ENCODE assay signal across 27 cellular contexts in genomic region chr11:111739299-111739698, GRCh38. TPM values are rescaled to one million over a fixed set of nuclear protein-coding genes. Genes with fewer than 3 reads are reported as not detected.
A peak's percentile ranks its signal among the peaks of the same experiment; 100 is the strongest.
DNase-seq lines count a peak whose midpoint lies in the region; ATAC-seq, FAIRE-seq and TF ChIP-seq lines count a peak whose summit lies in the region.
"Had no signal": no experiment of that assay in that cellular context is flagged by ENCODE, and none has a peak within 500 bp of the region (broad histone marks: within the 10 kb centered on the region; RNA-seq: fewer than 3 reads in every experiment).

No MANE protein-coding gene starts in this region.

- H3K27me3 ChIP-seq in ACC112 (ENCODE audit: insufficient read depth, low read length) (no peaks in the 10 kb centered on the region), ascending aorta (no peaks in the 10 kb centered on the region), HepG2 (ENCODE audit: control insufficient read depth in 1 of 2, insufficient read depth in 2 of 2, low read length in 2 of 2) (no peaks in the 10 kb centered on the region), stomach smooth muscle (ENCODE audit: control insufficient read depth in 1 of 2, insufficient read depth in 2 of 2, low read length in 2 of 2) (no peaks in the 10 kb centered on the region), MM.1S (replicated peaks; ENCODE audit: insufficient read depth, low read length) (no peaks in the 10 kb centered on the region)
- H3K27me3 ChIP-seq: left lung had no signal

- FAIRE-seq in HepG2 (lab: Jason Lieb, UNC): no peak
- FAIRE-seq: D721Med, HTR-8/SVneo, urothelium cell line had no signal

- H3K4me3 ChIP-seq in ACC112 (ENCODE audit: low read depth, low read length) (no peak overlapping the region), ascending aorta (no peak overlapping the region), HepG2 (replicated peaks in 1 of 3; ENCODE audit: insufficient read depth in 1 of 3, low read depth in 2 of 3, low read length in 3 of 3) (no peak overlapping the region), stomach smooth muscle (ENCODE audit: low read length in 2 of 2) (no peak overlapping the region), MM.1S (ENCODE audit: low read length) (no peak overlapping the region)
- H3K4me3 ChIP-seq: left lung, prostate gland had no signal

- H3K36me3 ChIP-seq in ACC112 (ENCODE audit: insufficient read depth, low read length) (peaks cover 34% of the 10 kb centered on the region), ascending aorta (peaks cover 16 to 36% of the 10 kb centered on the region in 2 donors), HepG2 (replicated peaks in 1 of 2; ENCODE audit: control insufficient read depth in 1 of 2, insufficient read depth in 2 of 2, low read length in 2 of 2) (peaks cover 4 to 43% of the 10 kb centered on the region in 2 experiments; a peak in 4 of 5 replicates), stomach smooth muscle (ENCODE audit: control insufficient read depth in 2 of 2, insufficient read depth in 2 of 2, low read length in 2 of 2) (peaks cover 26 to 29% of the 10 kb centered on the region in 2 donors), MM.1S (replicated peaks; ENCODE audit: insufficient read depth, low read length) (no peaks in the 10 kb centered on the region; the same call in 1 of the 2 replicates)
- H3K36me3 ChIP-seq: prostate gland had no signal

- TF ChIP-seq EP300 in HepG2 (IDR thresholded peaks at IDR 0.05; ENCODE audit: low read depth in 2 of 2, low read length in 2 of 2): no peak
- TF ChIP-seq EP300 in HepG2 (CRISPR knock-in tag; IDR thresholded peaks at IDR 0.05; ENCODE audit: borderline replicate concordance): no peak

- no peaks in the 10 kb centered on the region for H3K9me3 ChIP-seq in ascending aorta
- no peaks in the 10 kb centered on the region for H3K9me3 ChIP-seq in HepG2 (ENCODE audit: low read length)
- H3K9me3 ChIP-seq in stomach smooth muscle (ENCODE audit: control insufficient read depth in 2 of 2, low read length in 2 of 2): no peaks in the 10 kb centered on the region
- H3K9me3 ChIP-seq in MM.1S (replicated peaks; ENCODE audit: insufficient read depth, low read length): no peaks in the 10 kb centered on the region
- H3K9me3 ChIP-seq: left lung, prostate gland had no signal

- no peaks in the 10 kb centered on the region for H3K9me2 ChIP-seq in MM.1S (replicated peaks; ENCODE audit: insufficient read depth, low read length)

- H3K4me1 ChIP-seq in ACC112 (ENCODE audit: control insufficient read depth, insufficient read depth, low read length, unreplicated experiment) (peaks cover 48% of the 10 kb centered on the region), ascending aorta (peaks cover 19 to 43% of the 10 kb centered on the region in 2 donors), HepG2 (ENCODE audit: insufficient read depth, low read length) (peaks cover 21% of the 10 kb centered on the region), stomach smooth muscle (ENCODE audit: control insufficient read depth, insufficient read depth, low read length) (peaks cover 47% of the 10 kb centered on the region), MM.1S (ENCODE audit: low read length) (no peaks in the 10 kb centered on the region)

- H3K9ac ChIP-seq in HepG2 (ENCODE audit: insufficient read depth, low read depth, low read length): no peak overlapping the region
- no peak overlapping the region for H3K9ac ChIP-seq in stomach smooth muscle (ENCODE audit: low read length in 2 of 2)
- H3K9ac ChIP-seq in MM.1S (ENCODE audit: low read length): no peak overlapping the region

- H2AFZ ChIP-seq in ACC112 (ENCODE audit: low read length, unreplicated experiment): no peak overlapping the region
- H2AFZ ChIP-seq in HepG2 (ENCODE audit: low read length): no peak overlapping the region
- H2AFZ ChIP-seq in MM.1S (ENCODE audit: low read length): no peak overlapping the region

- no peak for DNase-seq in ascending aorta (ENCODE audit: low spot score in 2 of 2)
- no peak for DNase-seq in HepG2 (ENCODE audit: low spot score)
- no peak for DNase-seq in ACHN
- no peak for DNase-seq in GM03348 (ENCODE audit: low spot score)
- DNase-seq in MM.1S: no peak
- DNase-seq in NK-92 treated with Interleukin-12 subunit alpha and Interleukin-12 subunit beta, amount 100 ng/mL, for 24 hours (lab: John Stamatoyannopoulos, UW): no peak
- DNase-seq: activated CD4-positive, CD25-positive, alpha-beta regulatory T cell; activated naive CD4-positive, alpha-beta T cell; AML-193; CD4-positive, CD25-positive, alpha-beta regulatory T cell; effector CD4-positive, alpha-beta T cell; GOT3; KG1; left lung; NCI-H1417; NCI-H2029 treated with DMSO at 0.1 percent for 48 hours; NCI-H526 treated with DMSO at 0.1 percent for 48 hours; stimulated activated CD4-positive, alpha-beta T cell treated with anti-CD3 and anti-CD28 coated beads, Interleukin-4, amount 100 ng/mL, for 24 hours had no signal

- no TSS peak for BruUV-seq in HepG2 (replicated peaks; lab: Mats Ljungman, UMichigan)

- no peaks in the 10 kb centered on the region for H3F3A ChIP-seq in MM.1S (ENCODE audit: insufficient read depth, low read length)

- WGBS in HepG2 (ENCODE audit: low lambda C conversion rate): 91% methylated on average over 2 of the region's 2 CpGs

- H3K79me2 ChIP-seq in ACC112 (ENCODE audit: control insufficient read depth, insufficient read depth, low read length, unreplicated experiment) (peaks cover 8% of the 10 kb centered on the region), HepG2 (ENCODE audit: insufficient read depth, low read length) (no peaks in the 10 kb centered on the region), MM.1S (ENCODE audit: low read length) (no peaks in the 10 kb centered on the region)

- no peak for ATAC-seq in HepG2
- ATAC-seq: left lung, Right ventricle myocardium inferior, SK-N-SH treated with all-trans-retinoic acid at 6 μM for 48 hours had no signal

- intact Hi-C loops in ascending aorta (cut with DNase I) (loop anchor here (10.0 kb wide), 1 partner anchor 414 kb away; no protein-coding TSS in a partner anchor), HepG2 (cut with micrococcal nuclease; ENCODE audit: unreplicated experiment) (no loop called here)

- POLR2A ChIA-PET in HepG2 (lab: Yijun Ruan, JAX): interaction anchor here (1.2 to 1.5 kb wide), 3 partner anchors 25 to 53 kb away, joined by 4 to 12 read pairs (median 6); partner anchors contain the start of gene PPP2R1B

- peak overlapping the region; percentile 16; the same call in 1 of the 2 replicates for H3K27ac ChIP-seq in ACC112 (ENCODE audit: low read depth, low read length)
- H3K27ac ChIP-seq in ascending aorta: peak overlapping the region; percentile 8 to 97
- peak overlapping the region; percentile 59 for H3K27ac ChIP-seq in HepG2 (ENCODE audit: extremely low read length, insufficient read depth, low read length)
- H3K27ac ChIP-seq in stomach smooth muscle (ENCODE audit: low read length): peak overlapping the region; percentile 99
- no peak overlapping the region for H3K27ac ChIP-seq in MM.1S (ENCODE audit: low read length)
- H3K27ac ChIP-seq: epithelial cell of prostate, left lung had no signal

- in situ Hi-C loops in HepG2 (cut with HindIII; ENCODE audit: extremely low pct_ligation_motif_present, low pct_unique_long_range_greater_than_20kb) (no loop called here), ACHN (cut with HindIII; ENCODE audit: low pct_ligation_motif_present, low pct_unique_long_range_greater_than_20kb, low sequenced_read_pairs) (no loop called here)

- no peak for TF ChIP-seq RAD21 in HepG2 (CRISPR knock-in tag; IDR thresholded peaks at IDR 0.05)

- TF ChIP-seq CTCF in ascending aorta (IDR thresholded peaks at IDR 0.05) (no peak), HepG2 (CRISPR knock-in tag; IDR thresholded peaks at IDR 0.05) (no peak), MM.1S (IDR thresholded peaks at IDR 0.05; ENCODE audit: low read length) (no peak)

- CTCF ChIA-PET in HepG2 (lab: Yijun Ruan, JAX; ENCODE audit: low intra/inter-chr PET ratio, low total read pairs): no interaction called here

- H3K4me2 ChIP-seq in HepG2 (ENCODE audit: low read depth, low read length) (no peak overlapping the region), MM.1S (ENCODE audit: low read depth, low read length) (no peak overlapping the region)

- no peak for TF ChIP-seq POLR2A in HepG2 (IDR thresholded peaks at IDR 0.05; ENCODE audit: insufficient read depth in 1 of 2, low read depth in 2 of 2, low read length in 2 of 2)

- H4K20me1 ChIP-seq in HepG2 (ENCODE audit: insufficient read depth, low read length) (no peaks in the 10 kb centered on the region), MM.1S (ENCODE audit: insufficient read depth, low read length) (no peaks in the 10 kb centered on the region)

TF ChIP-seq in HepG2, 621 proteins besides CTCF, POLR2A, EP300 and RAD21:
- no peak for TF ChIP-seq HNRNPK (IDR thresholded peaks at IDR 0.05; ENCODE audit: low read depth, low read length, poor library complexity, severe bottlenecking)
- TF ChIP-seq ZKSCAN1 (IDR thresholded peaks at IDR 0.05; ENCODE audit: low read length): no peak
- no peak for TF ChIP-seq SIX1 (CRISPR knock-in tag; IDR thresholded peaks at IDR 0.05; ENCODE audit: borderline replicate concordance)

RNA-seq across cellular contexts. Expression of gene PPP2R1B, which starts 26.9 kb away (rescaled TPM):
- 7.7 TPM for total RNA-seq in ascending aorta
- total RNA-seq in HepG2 (2016; rRNA removed; fragmentation: Illumina TruSeq; extraction: Trizol): 56.8 and 93.9 TPM in 2 replicates
- total RNA-seq in HepG2 (2016; cell fraction: cytosol; rRNA removed; fragmentation: Illumina TruSeq; extraction: Trizol; ENCODE audit: low read depth): 9.8 and 10.6 TPM in 2 replicates
- total RNA-seq in HepG2 (2016; cell fraction: insoluble cytoplasmic fraction; rRNA removed; fragmentation: Illumina TruSeq; extraction: Trizol): 54.4 and 91.0 TPM in 2 replicates
- total RNA-seq in HepG2 (2016; cell fraction: membrane; rRNA removed; fragmentation: Illumina TruSeq; extraction: Trizol): 14.0 and 18.1 TPM in 2 replicates
- 40.7 and 41.0 TPM in 2 replicates for total RNA-seq in HepG2 (2016; cell fraction: nucleus; rRNA removed; fragmentation: Illumina TruSeq; extraction: Trizol)
- 20.9 and 22.1 TPM in 2 replicates for polyA plus RNA-seq in HepG2 (2011; rRNA removed)
- 13.4 and 16.6 TPM in 2 replicates for polyA plus RNA-seq in HepG2 (2011; cell fraction: cytosol; rRNA removed)
- polyA plus RNA-seq in HepG2 (2011; cell fraction: nucleus; rRNA removed): 34.8 and 48.7 TPM in 2 replicates
- polyA plus RNA-seq in HepG2 (2012): 17.9 and 20.4 TPM in 2 replicates
- polyA plus RNA-seq in HepG2 (2016; cell fraction: cytosol; fragmentation: Illumina TruSeq; extraction: Trizol; ENCODE audit: low read depth): 1.4 and 2.1 TPM in 2 replicates
- 48.5 and 52.1 TPM in 2 replicates for polyA plus RNA-seq in HepG2 (2016; cell fraction: insoluble cytoplasmic fraction; fragmentation: Illumina TruSeq; extraction: Trizol; ENCODE audit: low read depth)
- 4.7 and 5.1 TPM in 2 replicates for polyA plus RNA-seq in HepG2 (2016; cell fraction: membrane; fragmentation: Illumina TruSeq; extraction: Trizol; ENCODE audit: low read depth)
- 33.7 and 36.2 TPM in 2 replicates for polyA plus RNA-seq in HepG2 (2016; cell fraction: nucleus; fragmentation: Illumina TruSeq; extraction: Trizol; ENCODE audit: insufficient read depth, low read depth)
- 41.9 and 53.6 TPM in 2 replicates for polyA minus RNA-seq in HepG2 (2011; rRNA and poly(A)+ RNA removed; ENCODE audit: low replicate concordance)
- polyA minus RNA-seq in HepG2 (2011; cell fraction: cytosol; rRNA and poly(A)+ RNA removed): 24.9 and 26.4 TPM in 2 replicates
- polyA minus RNA-seq in HepG2 (2011; cell fraction: nucleus; rRNA and poly(A)+ RNA removed): 62.1 and 67.5 TPM in 2 replicates
